In the genomic region with DNA sequence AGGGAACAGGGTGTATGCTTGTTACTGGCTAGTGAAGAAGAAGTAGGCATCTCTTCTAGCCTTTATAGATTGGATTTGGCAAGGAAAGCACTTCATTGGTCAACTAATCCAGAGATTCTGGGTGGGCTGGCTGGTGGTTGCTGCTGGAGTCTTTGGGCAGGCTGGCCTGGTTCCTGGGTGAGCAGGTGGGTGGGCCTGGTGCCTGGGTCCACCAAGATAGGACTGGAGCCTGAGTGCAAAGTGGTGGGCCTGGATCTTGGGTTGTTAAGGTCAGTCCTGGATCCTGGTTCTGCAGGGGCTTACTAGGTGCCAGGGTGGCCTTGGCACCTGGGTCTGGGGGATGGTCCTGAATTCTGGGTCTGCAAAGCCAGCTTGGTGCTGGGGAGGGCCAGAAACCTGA, we compare ENCODE assay signal across 27 cellular contexts.
DNase-seq lines count a peak whose midpoint lies in the region; ATAC-seq, FAIRE-seq and TF ChIP-seq lines count a peak whose summit lies in the region.
"Had no signal": no experiment of that assay in that cellular context is flagged by ENCODE, and none has a peak within 500 bp of the region (broad histone marks: within the 10 kb centered on the region; RNA-seq: fewer than 3 reads in every experiment).

No MANE protein-coding gene starts in this region.

- CTCF ChIA-PET in activated CD4-positive, alpha-beta T cell treated with anti-CD3 and anti-CD28 coated beads, Interleukin-2, amount 10 ng/mL, durations not matched to agents 7 days and 5 days (lab: Charles Lee): no interaction called here

- FAIRE-seq in kidney (lab: Jason Lieb, UNC): no peak
- FAIRE-seq: A204.1, GM12878, GM12892, GM18507 had no signal

- H3K36me3 ChIP-seq in kidney (ENCODE audit: control insufficient read depth in 1 of 2, insufficient read depth in 2 of 2, low read length in 2 of 2) (no peaks in the 10 kb centered on the region), upper lobe of right lung (no peaks in the 10 kb centered on the region)
- H3K36me3 ChIP-seq: BE2C, BLaER1 had no signal

- H3K4me1 Mint-ChIP-seq in progenitor cell of endocrine pancreas (ENCODE audit: low read depth): no peaks in the 10 kb centered on the region
- H3K4me1 Mint-ChIP-seq in activated CD4-positive, alpha-beta T cell treated with anti-CD3 and anti-CD28 coated beads, Interleukin-2, amount 10 ng/mL, durations not matched to agents 7 days and 5 days: no peaks in the 10 kb centered on the region
- H3K4me1 Mint-ChIP-seq: CD14-positive monocyte had no signal

- ATAC-seq in upper lobe of right lung: peak; percentile 13
- ATAC-seq in HG03460 (IDR thresholded peaks at IDR 0.05; ENCODE audit: unreplicated experiment): no peak
- no peak for ATAC-seq in HG02798 (IDR thresholded peaks at IDR 0.05; ENCODE audit: poor library complexity, unreplicated experiment)
- ATAC-seq: GM12878 had no signal

- POLR2A ChIA-PET in activated CD4-positive, alpha-beta T cell treated with anti-CD3 and anti-CD28 coated beads, Interleukin-2, amount 10 ng/mL, durations not matched to agents 7 days and 5 days (lab: Charles Lee): no interaction called here

- H3K9me3 ChIP-seq in kidney (ENCODE audit: control insufficient read depth in 1 of 2, low read length in 2 of 2) (no peaks in the 10 kb centered on the region), upper lobe of right lung (no peaks in the 10 kb centered on the region)
- H3K9me3 ChIP-seq: BE2C, BLaER1 had no signal

- H3K4me3 Mint-ChIP-seq in progenitor cell of endocrine pancreas (ENCODE audit: low read depth): no peak overlapping the region
- H3K4me3 Mint-ChIP-seq in activated CD4-positive, alpha-beta T cell treated with anti-CD3 and anti-CD28 coated beads, Interleukin-2, amount 10 ng/mL, durations not matched to agents 7 days and 5 days: no peak overlapping the region
- H3K4me3 Mint-ChIP-seq: CD14-positive monocyte; CD4-positive, CD25-positive, alpha-beta regulatory T cell; CD8-positive, alpha-beta memory T cell had no signal

- peak overlapping the region; percentile 11 for H3K27ac Mint-ChIP-seq in progenitor cell of endocrine pancreas
- H3K27ac Mint-ChIP-seq in activated CD4-positive, alpha-beta T cell treated with anti-CD3 and anti-CD28 coated beads, Interleukin-2, amount 10 ng/mL, durations not matched to agents 7 days and 5 days: no peak overlapping the region
- H3K27ac Mint-ChIP-seq: CD4-positive, CD25-positive, alpha-beta regulatory T cell; CD8-positive, alpha-beta memory T cell had no signal

- H3K9me3 Mint-ChIP-seq in progenitor cell of endocrine pancreas (ENCODE audit: low read depth): peaks cover 13% of the 10 kb centered on the region
- H3K9me3 Mint-ChIP-seq in activated CD4-positive, alpha-beta T cell treated with anti-CD3 and anti-CD28 coated beads, Interleukin-2, amount 10 ng/mL, durations not matched to agents 7 days and 5 days: no peaks in the 10 kb centered on the region

- no peaks in the 10 kb centered on the region for H3K27me3 Mint-ChIP-seq in progenitor cell of endocrine pancreas
- no peaks in the 10 kb centered on the region for H3K27me3 Mint-ChIP-seq in activated CD4-positive, alpha-beta T cell treated with anti-CD3 and anti-CD28 coated beads, Interleukin-2, amount 10 ng/mL, durations not matched to agents 7 days and 5 days
- H3K27me3 Mint-ChIP-seq: CD4-positive, alpha-beta memory T cell; CD8-positive, alpha-beta memory T cell had no signal

- no peaks in the 10 kb centered on the region for H3K4me1 ChIP-seq in kidney (ENCODE audit: control insufficient read depth in 1 of 2, insufficient read depth in 1 of 2, low read depth in 1 of 2, low read length in 2 of 2)
- H3K4me1 ChIP-seq in upper lobe of right lung: no peaks in the 10 kb centered on the region

- intact Hi-C loops in kidney (cut with DNase I) (no loop called here), upper lobe of right lung (cut with DNase I) (no loop called here)

- TF ChIP-seq CTCF in kidney (IDR thresholded peaks at IDR 0.05; ENCODE audit: borderline replicate concordance, extremely low read depth, insufficient read depth) (no peak), progenitor cell of endocrine pancreas (IDR thresholded peaks at IDR 0.05; ENCODE audit: unreplicated experiment) (no peak), upper lobe of right lung (IDR thresholded peaks at IDR 0.05) (no peak)

- no peak overlapping the region for H3K9ac ChIP-seq in kidney (ENCODE audit: low read length in 2 of 2)
- H3K9ac ChIP-seq: BLaER1 had no signal

- no peaks in the 10 kb centered on the region for H3K36me3 Mint-ChIP-seq in progenitor cell of endocrine pancreas (ENCODE audit: insufficient read depth)
- H3K36me3 Mint-ChIP-seq in activated CD4-positive, alpha-beta T cell treated with anti-CD3 and anti-CD28 coated beads, Interleukin-2, amount 10 ng/mL, durations not matched to agents 7 days and 5 days (ENCODE audit: low read depth): no peaks in the 10 kb centered on the region
- H3K36me3 Mint-ChIP-seq: CD14-positive monocyte; CD4-positive, alpha-beta memory T cell; CD4-positive, CD25-positive, alpha-beta regulatory T cell; CD8-positive, alpha-beta memory T cell had no signal

- H3K27ac ChIP-seq in kidney (ENCODE audit: low read depth in 2 of 2, low read length in 2 of 2) (no peak overlapping the region), upper lobe of right lung (no peak overlapping the region)
- H3K27ac ChIP-seq: BLaER1 had no signal

- DNase-seq in kidney (peak; percentile 23), progenitor cell of endocrine pancreas (ENCODE audit: low spot score, unreplicated experiment) (no peak), upper lobe of right lung (no peak)
- no peak for DNase-seq in activated CD4-positive, alpha-beta T cell treated with anti-CD3 and anti-CD28 coated beads, Interleukin-2, amount 10 ng/mL, durations not matched to agents 7 days and 5 days
- DNase-seq: 8988T; ACHN; C1 segment of cervical spinal cord; CD4-positive, alpha-beta memory T cell; CD4-positive, CD25-positive, alpha-beta regulatory T cell; CD8-positive, alpha-beta memory T cell; COR-L47; DMS 273 treated with DMSO at 0.1 percent for 48 hours; DMS153; DMS53; DMS79; DND-41; EL; GDM1 had no signal

- H3K27me3 ChIP-seq in upper lobe of right lung: no peaks in the 10 kb centered on the region
- H3K27me3 ChIP-seq: BE2C, BLaER1 had no signal

- no peak overlapping the region for H3K4me3 ChIP-seq in kidney (ENCODE audit: low read length in 2 of 2)
- no peak overlapping the region for H3K4me3 ChIP-seq in upper lobe of right lung
- H3K4me3 ChIP-seq: BLaER1, GM12878 had no signal
